Comparison of ENCODE assay signal across 8 cellular contexts in genomic region chr10:6348091-6348862, GRCh38.
A peak's percentile ranks its signal among the peaks of the same experiment; 100 is the strongest.
DNase-seq lines count a peak whose midpoint lies in the region; ATAC-seq and TF ChIP-seq lines count a peak whose summit lies in the region.

No MANE protein-coding gene starts in this region.

- no peaks in the 10 kb centered on the region for H3K79me2 ChIP-seq in trophoblast cell (ENCODE audit: control insufficient read depth, insufficient read depth, low read length, poor library complexity)

- CTCF ChIA-PET in activated CD4-positive, alpha-beta T cell treated with anti-CD3 and anti-CD28 coated beads for 36 hours (lab: Charles Lee) = interaction anchor here (0.6 to 4.9 kb wide), 29 partner anchors 8 to 665 kb away, joined by 3 to 32 read pairs (median 4); partner anchors contain the start of genes IL2RA and PFKFB3

- no peak overlapping the region for H2BK120ac ChIP-seq in trophoblast cell (ENCODE audit: insufficient read depth, low read length, poor library complexity)

- POLR2A ChIA-PET in activated CD4-positive, alpha-beta T cell treated with anti-CD3 and anti-CD28 coated beads for 36 hours (lab: Charles Lee) = interaction anchor here (0.5 to 2.9 kb wide), 29 partner anchors 24 to 1978 kb away, joined by 3 to 28 read pairs (median 3); partner anchors contain the start of gene IL2RA

- H3K9ac ChIP-seq in BLaER1 (peak overlapping the region; percentile 80), trophoblast cell (ENCODE audit: low read length) (no peak overlapping the region)

- no peak overlapping the region for H3K14ac ChIP-seq in trophoblast cell (ENCODE audit: low read length)

- no peak overlapping the region for H4K91ac ChIP-seq in trophoblast cell (ENCODE audit: low read depth, low read length)

- WGBS in trophoblast cell (ENCODE audit: extremely low coverage, insufficient coverage, insufficient read length) = no CpG with 5 or more reads among the region's 16 CpGs
- WGBS in upper lobe of left lung, 2 donors = 25 to 28% methylated on average over 16 of the region's 16 CpGs

- no peaks in the 10 kb centered on the region for H3K79me1 ChIP-seq in trophoblast cell (ENCODE audit: low read length)

- H3K27me3 Mint-ChIP-seq in activated CD4-positive, alpha-beta T cell treated with anti-CD3 and anti-CD28 coated beads for 36 hours = no peaks in the 10 kb centered on the region

- H4K12ac ChIP-seq in trophoblast cell (ENCODE audit: low read depth, low read length) = no peak overlapping the region

- H4K8ac ChIP-seq in trophoblast cell (ENCODE audit: low read depth, low read length) = no peak overlapping the region

- H2AK5ac ChIP-seq in trophoblast cell (ENCODE audit: low read length) = no peak overlapping the region

- H3K36me3 ChIP-seq in BLaER1 (no peaks in the 10 kb centered on the region), trophoblast cell (ENCODE audit: control insufficient read depth in 1 of 2, insufficient read depth in 2 of 2, low read length in 2 of 2) (no peaks in the 10 kb centered on the region), upper lobe of left lung (no peaks in the 10 kb centered on the region)

- H3K9me3 Mint-ChIP-seq in activated CD4-positive, alpha-beta T cell treated with anti-CD3 and anti-CD28 coated beads for 36 hours (ENCODE audit: low read depth) = peaks cover 7% of the 10 kb centered on the region

- peaks cover 26% of the 10 kb centered on the region for H3K36me3 Mint-ChIP-seq in activated CD4-positive, alpha-beta T cell treated with anti-CD3 and anti-CD28 coated beads for 36 hours (ENCODE audit: low read depth)

- peak overlapping the region; percentile 94 for H3K27ac ChIP-seq in BLaER1
- peak overlapping the region; percentile 66 for H3K27ac ChIP-seq in HL-60 (replicated peaks)
- peak overlapping the region in 48 of 59 donors; percentile 0 to 83 (median 59) for H3K27ac ChIP-seq in dorsolateral prefrontal cortex
- no peak overlapping the region for H3K27ac ChIP-seq in trophoblast cell (ENCODE audit: low read depth, low read length)
- H3K27ac ChIP-seq in upper lobe of left lung = peak overlapping the region; percentile 48 to 75 (median 58)

- H3K4me1 ChIP-seq in BLaER1 (peaks cover 48% of the 10 kb centered on the region), trophoblast cell (ENCODE audit: control insufficient read depth in 1 of 2, insufficient read depth in 2 of 2, low read length in 2 of 2) (peaks cover 0 to 2% of the 10 kb centered on the region in 2 experiments), upper lobe of left lung (peaks cover 18 to 25% (median 23%) of the 10 kb centered on the region in 4 donors)

- peaks cover 12% of the 10 kb centered on the region for H3K9me3 ChIP-seq in BLaER1
- H3K9me3 ChIP-seq in trophoblast cell (ENCODE audit: insufficient read depth, low read depth, low read length) = peaks cover 1% of the 10 kb centered on the region
- no peaks in the 10 kb centered on the region for H3K9me3 ChIP-seq in upper lobe of left lung

- no peak for TF ChIP-seq POLR2A in upper lobe of left lung (IDR thresholded peaks at IDR 0.05)

- no peak overlapping the region for H3K4ac ChIP-seq in trophoblast cell (ENCODE audit: low read depth, low read length)

- no peak overlapping the region for H2BK5ac ChIP-seq in trophoblast cell (ENCODE audit: low read depth, low read length, poor library complexity)

- peak overlapping the region; percentile 98 for H3K27ac Mint-ChIP-seq in activated CD4-positive, alpha-beta T cell treated with anti-CD3 and anti-CD28 coated beads for 36 hours

- H2BK12ac ChIP-seq in trophoblast cell (ENCODE audit: low read length) = no peak overlapping the region

- H3K4me3 ChIP-seq in BLaER1 (peak overlapping the region; percentile 58), HL-60 (replicated peaks; ENCODE audit: insufficient read depth, low read length) (no peak overlapping the region), dorsolateral prefrontal cortex (peak overlapping the region in 28 of 59 donors; percentile 6 to 50 (median 28)), trophoblast cell (ENCODE audit: low read depth, low read length) (no peak overlapping the region), upper lobe of left lung (no peak overlapping the region)

- DNase-seq in GM20000 (ENCODE audit: low spot score) = peak; percentile 75
- peak in 1 of 2 experiments; percentile 83 for DNase-seq in HL-60 (ENCODE audit: low read depth in 1 of 2, low spot score in 1 of 2)
- peak; percentile 94 for DNase-seq in activated CD4-positive, alpha-beta T cell treated with anti-CD3 and anti-CD28 coated beads for 36 hours
- DNase-seq in dorsolateral prefrontal cortex = peak in 9 of 10 donors; percentile 43 to 73 (median 63)
- DNase-seq in trophoblast cell = peak; percentile 19 to 45
- DNase-seq in upper lobe of left lung = peak in 1 of 2 donors; percentile 79
- no peak for DNase-seq in iPS-NIHi11 (ENCODE audit: low spot score)

- peak overlapping the region; percentile 65 for H3K4me3 Mint-ChIP-seq in activated CD4-positive, alpha-beta T cell treated with anti-CD3 and anti-CD28 coated beads for 36 hours

- H3K18ac ChIP-seq in trophoblast cell (ENCODE audit: low read length) = no peak overlapping the region

- no peaks in the 10 kb centered on the region for H4K20me1 ChIP-seq in BLaER1

- peak; percentile 91 for ATAC-seq in activated CD4-positive, alpha-beta T cell treated with anti-CD3 and anti-CD28 coated beads for 36 hours
- ATAC-seq in upper lobe of left lung (ENCODE audit: low FRiP score in 2 of 2) = peak; percentile 59 to 85

- TF ChIP-seq EP300 in upper lobe of left lung (IDR thresholded peaks at IDR 0.05) = no peak

- TF ChIP-seq CTCF in GM20000 (IDR thresholded peaks at IDR 0.05; ENCODE audit: extremely low read depth, missing control alignments) (no peak), HL-60 (IDR thresholded peaks at IDR 0.05; ENCODE audit: insufficient read depth, low read length) (no peak), dorsolateral prefrontal cortex (IDR thresholded peaks at IDR 0.05 in 54 of 56, conservative IDR thresholded peaks at IDR 0.05 in 2 of 56; ENCODE audit: low read depth in 1 of 56, partially characterized antibody in 56 of 56) (no peak), upper lobe of left lung (IDR thresholded peaks at IDR 0.05) (no peak)

- H2AFZ ChIP-seq in trophoblast cell (ENCODE audit: insufficient read depth, low read length, poor library complexity) = no peak overlapping the region

- no peak overlapping the region for H3K23ac ChIP-seq in trophoblast cell (ENCODE audit: low read length)

- no peaks in the 10 kb centered on the region for H3K27me3 ChIP-seq in BLaER1
- H3K27me3 ChIP-seq in HL-60 (ENCODE audit: insufficient read depth, poor library complexity, severe bottlenecking) = no peaks in the 10 kb centered on the region
- H3K27me3 ChIP-seq in dorsolateral prefrontal cortex = no peaks in the 10 kb centered on the region
- no peaks in the 10 kb centered on the region for H3K27me3 ChIP-seq in trophoblast cell (ENCODE audit: insufficient read depth, low read length)
- no peaks in the 10 kb centered on the region for H3K27me3 ChIP-seq in upper lobe of left lung

- peak overlapping the region; percentile 88 for H3K4me2 ChIP-seq in BLaER1
- H3K4me2 ChIP-seq in trophoblast cell (ENCODE audit: low read length) = no peak overlapping the region

- intact Hi-C loops in activated CD4-positive, alpha-beta T cell treated with anti-CD3 and anti-CD28 coated beads for 36 hours (cut with DNase I, micrococcal nuclease) = loop anchor here (1.0 to 10.0 kb wide), 10 partner anchors 34 to 293 kb away; partner anchors contain the start of gene PFKFB3 (in 2 of the 2)
- intact Hi-C loops in dorsolateral prefrontal cortex (cut with DNase I) = no loop called here

- H3K4me1 Mint-ChIP-seq in activated CD4-positive, alpha-beta T cell treated with anti-CD3 and anti-CD28 coated beads for 36 hours = peaks cover 62% of the 10 kb centered on the region

Comparison
In these comparisons a context has a peak if more than half of its experiments do, and no peak if none do; other contexts are left out.
1. intact Hi-C loops: an anchor here in activated CD4-positive, alpha-beta T cell treated with anti-CD3 and anti-CD28 coated beads for 36 hours (1.0 to 10.0 kb wide); none called in dorsolateral prefrontal cortex.